21 cellular contexts compared by ENCODE assay signal in the genomic region with DNA sequence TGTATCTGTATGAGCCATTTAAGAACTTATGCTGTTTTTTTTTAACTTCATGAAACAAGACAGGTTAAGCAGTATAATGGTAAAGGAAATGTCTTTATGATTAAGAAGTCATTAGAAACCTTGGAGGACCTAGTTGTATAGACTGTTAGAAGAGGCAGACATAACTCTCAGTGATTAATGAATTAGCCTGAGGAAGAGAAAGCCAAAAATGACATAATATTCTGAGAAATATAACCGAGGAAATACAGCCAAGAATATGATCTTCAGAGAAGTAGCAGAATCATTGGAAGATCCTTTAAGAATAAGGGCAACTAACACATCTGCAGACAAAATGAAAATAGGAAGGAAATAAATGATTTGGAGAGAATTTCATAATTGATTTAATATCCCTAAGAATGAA.
"Had no signal": no experiment of that assay in that cellular context is flagged by ENCODE, and none has a peak within 500 bp of the region (broad histone marks: within the 10 kb centered on the region; RNA-seq: fewer than 3 reads in every experiment).

No MANE protein-coding gene starts in this region.

- DNase-seq: dermis blood vessel endothelial cell; dorsolateral prefrontal cortex; effector CD4-positive, alpha-beta T cell; effector memory CD4-positive, alpha-beta T cell; foreskin keratinocyte; gastrocnemius medialis; glutamatergic neuron; head of caudate nucleus; heart right ventricle; hippocampal formation; left cardiac atrium; left lung; lower lobe of right lung; mesendoderm; naive thymus-derived CD4-positive, alpha-beta T cell had no signal

- H3K27ac ChIP-seq: coronary artery, esophagus muscularis mucosa, foreskin keratinocyte, gastrocnemius medialis, left lung, lower lobe of right lung had no signal

- H3K4me3 ChIP-seq: coronary artery, esophagus muscularis mucosa, gastrocnemius medialis, heart right ventricle, left lung, lower lobe of right lung had no signal

- H3K9me3 ChIP-seq: esophagus muscularis mucosa, gastrocnemius medialis, left lung, lower lobe of right lung had no signal

- H3K36me3 ChIP-seq: esophagus muscularis mucosa, gastrocnemius medialis, heart right ventricle, left lung, lower lobe of right lung had no signal

- H3K27me3 ChIP-seq: dorsolateral prefrontal cortex, esophagus muscularis mucosa, foreskin keratinocyte, gastrocnemius medialis, heart right ventricle, left lung had no signal

- ATAC-seq: foreskin keratinocyte; gastrocnemius medialis; lower lobe of right lung; naive thymus-derived CD4-positive, alpha-beta T cell had no signal

- FAIRE-seq: colon, endothelial cell of umbilical vein, islet of Langerhans, keratinocyte had no signal

- H3K4me1 ChIP-seq: foreskin keratinocyte, gastrocnemius medialis, heart right ventricle, left lung, lower lobe of right lung had no signal
